Comparison of ENCODE assay signal across 23 cellular contexts in the genomic region with DNA sequence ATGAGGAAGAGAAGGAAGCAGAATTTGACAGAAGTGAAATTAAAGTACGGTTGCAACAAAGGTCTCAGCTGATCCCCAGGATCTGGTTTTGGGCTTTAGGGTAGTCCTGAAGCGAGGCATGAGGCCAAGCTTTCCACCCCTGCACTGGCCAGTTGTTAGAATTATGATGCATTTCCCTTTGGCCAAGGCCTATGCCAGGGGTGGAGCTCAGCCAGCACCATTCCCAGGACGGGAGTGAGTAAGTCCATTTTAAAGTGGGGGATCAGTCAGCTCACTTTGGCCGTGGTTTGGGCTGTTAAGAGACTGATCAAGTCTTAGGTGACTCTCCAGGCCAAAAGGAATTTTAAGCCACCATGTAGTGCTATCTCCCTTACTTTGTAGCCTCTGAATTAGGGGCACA.
DNase-seq lines count a peak whose midpoint lies in the region; ATAC-seq and TF ChIP-seq lines count a peak whose summit lies in the region.
"Had no signal": no experiment of that assay in that cellular context is flagged by ENCODE, and none has a peak within 500 bp of the region (broad histone marks: within the 10 kb centered on the region; RNA-seq: fewer than 3 reads in every experiment).

No MANE protein-coding gene starts in this region.

- no peak for TF ChIP-seq POLR2A in IMR-90 (IDR thresholded peaks at IDR 0.05; ENCODE audit: low read depth, low read length)

- WGBS in IMR-90 (ENCODE audit: extremely low coverage in 2 of 2, insufficient read length in 1 of 2), 2 experiments, result no CpG with 5 or more reads among the region's 4 CpGs

- no peak overlapping the region for H2AK9ac ChIP-seq in IMR-90 (replicated peaks; ENCODE audit: low read depth, low read length, poor library complexity)

- dilution Hi-C loops in IMR-90 (cut with HindIII; ENCODE audit: low sequenced_read_pairs, unreplicated experiment), result no loop called here

- H3K9me1 ChIP-seq in IMR-90 (ENCODE audit: insufficient read depth, low read length), result no peaks in the 10 kb centered on the region

- no peak overlapping the region for H4K8ac ChIP-seq in IMR-90 (ENCODE audit: low read depth in 2 of 2, low read length in 2 of 2)

- TF ChIP-seq RAD21 in IMR-90 (IDR thresholded peaks at IDR 0.05; ENCODE audit: low read length), result no peak

- H3K56ac ChIP-seq in IMR-90 (ENCODE audit: extremely low read depth, insufficient read depth, low read length), result no peak overlapping the region

- CTCF ChIA-PET in IMR-90 (lab: Yijun Ruan, JAX), result no interaction called here

- H3K27ac ChIP-seq in IMR-90 (ENCODE audit: insufficient read depth, low read length), result no peak overlapping the region
- H3K27ac ChIP-seq: brain microvascular endothelial cell, coronary artery, SJCRH30 had no signal

- TF ChIP-seq CTCF in AG09309 (IDR thresholded peaks at IDR 0.05; ENCODE audit: control insufficient read depth, insufficient read depth, low read depth, low read length, missing control alignments), result no peak
- TF ChIP-seq CTCF in IMR-90 (conservative IDR thresholded peaks at IDR 0.05; ENCODE audit: low read depth, low read length), result no peak
- no peak for TF ChIP-seq CTCF in omental fat pad (IDR thresholded peaks at IDR 0.05)
- TF ChIP-seq CTCF in GM13977 (IDR thresholded peaks at IDR 0.05; ENCODE audit: extremely low read depth, insufficient read depth, missing control alignments), result no peak

- no peak overlapping the region for H2BK15ac ChIP-seq in IMR-90 (ENCODE audit: low read depth, low read length)

- peak; percentile 20 for DNase-seq in AG09309 (ENCODE audit: low read depth)
- DNase-seq in IMR-90, result no peak
- DNase-seq in dermis blood vessel endothelial cell, result peak; percentile 32
- no peak for DNase-seq in omental fat pad (ENCODE audit: low spot score)
- DNase-seq in HAP-1 (ENCODE audit: low spot score in 2 of 2), result no peak
- DNase-seq in GM13977 (ENCODE audit: low spot score), result no peak
- no peak for DNase-seq in pons (ENCODE audit: low spot score)
- DNase-seq: activated CD8-positive, alpha-beta memory T cell treated with anti-CD3 and anti-CD28 coated beads for 24 hours; activated T-cell treated with anti-CD3 and anti-CD28 coated beads, Interleukin-2, amount 50 U/mL, for 72 hours; brain microvascular endothelial cell; CD8-positive, alpha-beta memory T cell; DMS79; kidney; NCI-H1694; NCI-H2227 treated with DMSO at 0.1 percent for 48 hours; SJCRH30; stimulated activated CD4-positive, alpha-beta T cell treated with anti-CD3 and anti-CD28 coated beads, Interleukin-12 subunit alpha, Interleukin-12 subunit beta, amount 100 ng/mL, for 4 hours; stimulated activated CD8-positive, alpha-beta memory T cell treated with anti-CD3 and anti-CD28 coated beads, Interleukin-4, amount 100 ng/mL, for 48 hours; T-helper 17 cell had no signal

- H3K4me3 ChIP-seq in AG09309 (ENCODE audit: control insufficient read depth, low read depth, low read length), result no peak overlapping the region
- H3K4me3 ChIP-seq in IMR-90 (ENCODE audit: insufficient read depth, low read depth, low read length), result no peak overlapping the region
- H3K4me3 ChIP-seq in HAP-1, result no peak overlapping the region
- H3K4me3 ChIP-seq: coronary artery, GM23338, SJCRH30 had no signal

- H3K23ac ChIP-seq in IMR-90 (ENCODE audit: low read depth, low read length), result no peak overlapping the region

- intact Hi-C loops in IMR-90 (cut with micrococcal nuclease), result loop anchor here (10.0 kb wide), 1 partner anchor 307 kb away; no protein-coding TSS in a partner anchor

- H3K79me1 ChIP-seq in IMR-90 (ENCODE audit: low read depth in 1 of 2, low read length in 2 of 2), result no peaks in the 10 kb centered on the region

- no TSS peak for BruUV-seq in IMR-90 (replicated peaks; lab: Mats Ljungman, UMichigan)

- no peak overlapping the region for H3K4me2 ChIP-seq in IMR-90 (ENCODE audit: low read depth, low read length)
- H3K4me2 ChIP-seq: GM23338 had no signal

- no peak overlapping the region for H4K5ac ChIP-seq in IMR-90 (ENCODE audit: low read depth, low read length)

- no peak overlapping the region for H3K18ac ChIP-seq in IMR-90 (ENCODE audit: low read depth, low read length)

- in situ Hi-C loops in IMR-90 (cut with MboI; ENCODE audit: low sequenced_read_pairs) (no loop called here), HAP-1 (cut with MboI; ENCODE audit: low sequenced_read_pairs) (no loop called here), GM13977 (cut with MboI; ENCODE audit: low pct_unique_long_range_greater_than_20kb, low sequenced_read_pairs, unreplicated experiment) (no loop called here)

- peaks cover 3% of the 10 kb centered on the region; the same call in 1 of the 2 replicates for H3K4me1 ChIP-seq in IMR-90 (ENCODE audit: control insufficient read depth, insufficient read depth, low read length)
- peaks cover 18% of the 10 kb centered on the region for H3K4me1 ChIP-seq in HAP-1
- H3K4me1 ChIP-seq: SJCRH30 had no signal

- H2AFZ ChIP-seq in IMR-90 (replicated peaks; ENCODE audit: low read length, poor library complexity), result peak overlapping the region; percentile 4
- H2AFZ ChIP-seq: GM23338 had no signal

- no peak overlapping the region for H3K4ac ChIP-seq in IMR-90 (ENCODE audit: low read depth, low read length)

- POLR2A ChIA-PET in IMR-90 (lab: Charles Lee; ENCODE audit: unreplicated experiment), result no interaction called here

- H4K20me1 ChIP-seq in IMR-90 (ENCODE audit: insufficient read depth, low read length), result no peaks in the 10 kb centered on the region

- no peak overlapping the region for H2BK5ac ChIP-seq in IMR-90 (ENCODE audit: low read depth, low read length, poor library complexity, severe bottlenecking)

- no peak overlapping the region for H2AK5ac ChIP-seq in IMR-90 (ENCODE audit: low read depth, low read length)

- H2BK20ac ChIP-seq in IMR-90 (ENCODE audit: low read depth, low read length), result no peak overlapping the region

- no peak overlapping the region for H4K91ac ChIP-seq in IMR-90 (ENCODE audit: insufficient read depth, low read depth, low read length)

- H3K27me3 ChIP-seq in IMR-90 (ENCODE audit: control insufficient read depth, insufficient read depth, low read length), result no peaks in the 10 kb centered on the region
- H3K27me3 ChIP-seq in HAP-1 (ENCODE audit: low read depth), result no peaks in the 10 kb centered on the region
- H3K27me3 ChIP-seq: brain microvascular endothelial cell, SJCRH30 had no signal

- no peak overlapping the region for H2BK120ac ChIP-seq in IMR-90 (ENCODE audit: low read depth, low read length)

- no peak overlapping the region for H3K14ac ChIP-seq in IMR-90 (replicated peaks; ENCODE audit: low read depth, low read length)

- no peaks in the 10 kb centered on the region for H3K36me3 ChIP-seq in IMR-90 (ENCODE audit: control insufficient read depth, insufficient read depth, low read length)
- H3K36me3 ChIP-seq in HAP-1 (replicated peaks), result no peaks in the 10 kb centered on the region
- H3K36me3 ChIP-seq: brain microvascular endothelial cell, SJCRH30 had no signal

- H3K9me3 ChIP-seq in IMR-90 (ENCODE audit: control insufficient read depth, insufficient read depth, low read length) (no peaks in the 10 kb centered on the region), HAP-1 (no peaks in the 10 kb centered on the region)
- H3K9me3 ChIP-seq: SJCRH30 had no signal

- ATAC-seq in IMR-90 (ENCODE audit: low read depth) (no peak), omental fat pad (ENCODE audit: low FRiP score) (peak; percentile 83), HG02840 (IDR thresholded peaks at IDR 0.05; ENCODE audit: low FRiP score, unreplicated experiment) (no peak)
- ATAC-seq: activated naive CD4-positive, alpha-beta T cell treated with anti-CD3 and anti-CD28 coated beads, Interleukin-2, amount 50 U/mL, for 72 hours; activated T-cell treated with anti-CD3 and anti-CD28 coated beads, Interleukin-2, amount 50 U/mL, for 72 hours; GM23338; T-helper 17 cell had no signal

- H3K9ac ChIP-seq in IMR-90 (ENCODE audit: low read depth, low read length), result no peak overlapping the region

TF ChIP-seq in IMR-90, 13 proteins besides CTCF, POLR2A, EP300 and RAD21:
- TF ChIP-seq CEBPB (IDR thresholded peaks at IDR 0.05; ENCODE audit: low read depth, low read length) (no peak), SMC3 (IDR thresholded peaks at IDR 0.05; ENCODE audit: low read depth, low read length) (no peak), RFX5 (IDR thresholded peaks at IDR 0.05; ENCODE audit: low read depth, low read length) (no peak), MAZ (IDR thresholded peaks at IDR 0.05; ENCODE audit: borderline replicate concordance, low read depth, low read length) (no peak), NFE2L2 (IDR thresholded peaks at IDR 0.05; ENCODE audit: low read depth, low read length) (no peak), BHLHE40 (IDR thresholded peaks at IDR 0.05; ENCODE audit: low read depth, low read length) (no peak), FOS (IDR thresholded peaks at IDR 0.05; ENCODE audit: low read depth, low read length) (no peak), MXI1 (IDR thresholded peaks at IDR 0.05; ENCODE audit: borderline replicate concordance, low read depth, low read length) (no peak)
- TF ChIP-seq, protein P1, sequence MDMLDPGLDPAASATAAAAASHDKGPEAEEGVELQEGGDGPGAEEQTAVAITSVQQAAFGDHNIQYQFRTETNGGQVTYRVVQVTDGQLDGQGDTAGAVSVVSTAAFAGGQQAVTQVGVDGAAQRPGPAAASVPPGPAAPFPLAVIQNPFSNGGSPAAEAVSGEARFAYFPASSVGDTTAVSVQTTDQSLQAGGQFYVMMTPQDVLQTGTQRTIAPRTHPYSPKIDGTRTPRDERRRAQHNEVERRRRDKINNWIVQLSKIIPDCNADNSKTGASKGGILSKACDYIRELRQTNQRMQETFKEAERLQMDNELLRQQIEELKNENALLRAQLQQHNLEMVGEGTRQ (IDR thresholded peaks at IDR 0.05; ENCODE audit: low read depth, low read length), result no peak

Comparison
In these comparisons a context has a peak if more than half of its experiments do, and no peak if none do; other contexts are left out.
1. DNase-seq: peak in AG09309 (single experiment) and dermis blood vessel endothelial cell (single experiment); none in IMR-90 (single experiment), omental fat pad (single experiment), HAP-1 (0 of 2), GM13977 (single experiment) and pons (single experiment).